Comparison of ENCODE assay signal across 8 cellular contexts in the genomic region with DNA sequence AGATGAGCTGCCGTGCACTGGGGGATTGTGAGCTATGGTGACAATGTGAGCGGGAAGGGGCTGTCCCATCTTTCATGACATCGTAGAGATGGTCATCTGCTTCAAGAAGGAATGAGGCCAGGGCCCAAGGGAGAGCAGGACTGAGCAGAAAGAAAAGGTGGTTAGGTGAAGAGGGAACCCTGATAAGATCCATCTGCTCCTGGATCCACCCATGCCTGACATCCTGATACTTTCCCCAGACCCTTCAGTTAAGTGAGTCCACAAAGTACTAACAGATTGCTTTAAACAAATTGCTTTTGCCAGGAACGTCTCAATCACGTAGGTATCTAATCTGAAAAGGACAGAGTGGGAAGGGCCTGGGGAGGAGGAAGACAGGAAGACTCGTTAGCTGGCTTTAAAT. TPM values are rescaled to one million over a fixed set of nuclear protein-coding genes. Genes with fewer than 3 reads are reported as not detected.
"Had no signal": no experiment of that assay in that cellular context is flagged by ENCODE, and none has a peak within 500 bp of the region (broad histone marks: within the 10 kb centered on the region; RNA-seq: fewer than 3 reads in every experiment).

No MANE protein-coding gene starts in this region.

- FAIRE-seq: H1, H54 had no signal

- H3K4me3 ChIP-seq: GM23338 had no signal

- DNase-seq: H9, HCEC 1CT, IMR-90, KBM-7 had no signal

- H3K27ac Mint-ChIP-seq: GM23338, H9 had no signal

- H3K9me3 Mint-ChIP-seq: GM23338 had no signal

- H3K4me2 ChIP-seq: GM23338 had no signal

- ATAC-seq: GM23338 had no signal

- H3K4me1 Mint-ChIP-seq: GM23338 had no signal

- H2AFZ ChIP-seq: GM23338 had no signal

- H3K4me3 Mint-ChIP-seq: GM23338, H9 had no signal

RNA-seq across cellular contexts. Expression of a gene that starts 25.4 kb away (rescaled TPM):
- total RNA-seq: HT-29 had no signal
